In genomic region chr15:74438696-74439316, GRCh38 we compare ENCODE assay signal across 8 cellular contexts. TPM values are rescaled to one million over a fixed set of nuclear protein-coding genes. Genes with fewer than 3 reads are reported as not detected.
DNase-seq lines count a peak whose midpoint lies in the region; ATAC-seq and TF ChIP-seq lines count a peak whose summit lies in the region.

No MANE protein-coding gene starts in this region.

- H3K4me3 Mint-ChIP-seq in activated T-cell treated with anti-CD3 and anti-CD28 coated beads, Interleukin-2, amount 50 U/mL, for 4 hours: no peak overlapping the region
- H3K4me3 Mint-ChIP-seq in nephron: peak overlapping the region in 1 of 3 experiments; percentile 2
- H3K4me3 Mint-ChIP-seq in stimulated activated naive CD8-positive, alpha-beta T cell treated with anti-CD3 and anti-CD28 coated beads, Interleukin-15, amount 100 ng/mL, for 72 hours: no peak overlapping the region

- no peaks in the 10 kb centered on the region for H3K9me3 Mint-ChIP-seq in activated T-cell treated with anti-CD3 and anti-CD28 coated beads, Interleukin-2, amount 50 U/mL, for 4 hours
- H3K9me3 Mint-ChIP-seq in nephron: no peaks in the 10 kb centered on the region
- no peaks in the 10 kb centered on the region for H3K9me3 Mint-ChIP-seq in stimulated activated naive CD8-positive, alpha-beta T cell treated with anti-CD3 and anti-CD28 coated beads, Interleukin-15, amount 100 ng/mL, for 72 hours

- no peaks in the 10 kb centered on the region for H3K9me3 ChIP-seq in Peyer's patch
- no peaks in the 10 kb centered on the region for H3K9me3 ChIP-seq in esophagus squamous epithelium

- in situ Hi-C loops in KBM-7 (cut with MboI; ENCODE audit: low pct_unique_long_range_greater_than_20kb, low sequenced_read_pairs): loop anchor here (10.0 kb wide), 1 partner anchor 54 kb away; no protein-coding TSS in a partner anchor

- intact Hi-C loops in esophagus squamous epithelium (cut with DNase I): no loop called here

- no peaks in the 10 kb centered on the region for H3K27me3 ChIP-seq in Peyer's patch
- H3K27me3 ChIP-seq in esophagus squamous epithelium: peaks cover 0 to 3% (median 0%) of the 10 kb centered on the region in 4 donors

- peak overlapping the region in 2 of 3 experiments; percentile 35 to 58 for H3K27ac Mint-ChIP-seq in nephron
- H3K27ac Mint-ChIP-seq in stimulated activated naive CD8-positive, alpha-beta T cell treated with anti-CD3 and anti-CD28 coated beads, Interleukin-15, amount 100 ng/mL, for 72 hours: no peak overlapping the region

- H3K4me1 Mint-ChIP-seq in activated T-cell treated with anti-CD3 and anti-CD28 coated beads, Interleukin-2, amount 50 U/mL, for 4 hours (ENCODE audit: low read depth): peaks cover 35% of the 10 kb centered on the region
- H3K4me1 Mint-ChIP-seq in nephron: peaks cover 20% of the 10 kb centered on the region
- peaks cover 62% of the 10 kb centered on the region for H3K4me1 Mint-ChIP-seq in stimulated activated naive CD8-positive, alpha-beta T cell treated with anti-CD3 and anti-CD28 coated beads, Interleukin-15, amount 100 ng/mL, for 72 hours

- peak overlapping the region in 1 of 4 donors; percentile 3 for H3K27ac ChIP-seq in Peyer's patch
- no peak overlapping the region for H3K27ac ChIP-seq in esophagus squamous epithelium

- H3K36me3 ChIP-seq in Peyer's patch: no peaks in the 10 kb centered on the region
- H3K36me3 ChIP-seq in esophagus squamous epithelium: no peaks in the 10 kb centered on the region

- H3K4me1 ChIP-seq in Peyer's patch (peaks cover 0 to 8% (median 7%) of the 10 kb centered on the region in 4 donors), esophagus squamous epithelium (peaks cover 0 to 11% (median 0%) of the 10 kb centered on the region in 3 donors)

- no peak overlapping the region for H3K4me3 ChIP-seq in Peyer's patch
- no peak overlapping the region for H3K4me3 ChIP-seq in esophagus squamous epithelium

- H3K36me3 Mint-ChIP-seq in activated T-cell treated with anti-CD3 and anti-CD28 coated beads, Interleukin-2, amount 50 U/mL, for 4 hours (ENCODE audit: insufficient read depth): no peaks in the 10 kb centered on the region
- no peaks in the 10 kb centered on the region for H3K36me3 Mint-ChIP-seq in nephron (ENCODE audit: low read depth)

- 0% methylated on average over 2 of the region's 2 CpGs; no CpG with 5 or more reads in 1 of the 2 donors for WGBS in esophagus squamous epithelium, 2 donors

- TF ChIP-seq POLR2A in Peyer's patch (IDR thresholded peaks at IDR 0.05): no peak
- no peak for TF ChIP-seq POLR2A in esophagus squamous epithelium (IDR thresholded peaks at IDR 0.05)

- TF ChIP-seq CTCF in GM10266 (IDR thresholded peaks at IDR 0.05; ENCODE audit: control insufficient read depth, insufficient read depth, low read depth, missing control alignments) (peak; percentile 93), Peyer's patch (IDR thresholded peaks at IDR 0.05) (peak; percentile 86 to 92 (median 89)), esophagus squamous epithelium (IDR thresholded peaks at IDR 0.05) (peak; percentile 68 to 91 (median 88)), nephron (IDR thresholded peaks at IDR 0.05; ENCODE audit: unreplicated experiment in 3 of 3) (peak; percentile 91 to 98 (median 91))

- peak; percentile 84 for DNase-seq in GM10266 (ENCODE audit: extremely low spot score)
- peak; percentile 92 for DNase-seq in KBM-7
- DNase-seq in Peyer's patch: peak; percentile 73 to 89 (median 79)
- peak; percentile 78 for DNase-seq in activated T-cell treated with anti-CD3 and anti-CD28 coated beads, Interleukin-2, amount 50 U/mL, for 4 hours
- DNase-seq in esophagus squamous epithelium (lab: John Stamatoyannopoulos, UW): peak; percentile 13
- DNase-seq in stimulated activated naive CD8-positive, alpha-beta T cell treated with anti-CD3 and anti-CD28 coated beads, Interleukin-15, amount 100 ng/mL, for 72 hours: peak; percentile 76 to 82

- no peaks in the 10 kb centered on the region for H3K27me3 Mint-ChIP-seq in activated T-cell treated with anti-CD3 and anti-CD28 coated beads, Interleukin-2, amount 50 U/mL, for 4 hours (ENCODE audit: low read depth)
- H3K27me3 Mint-ChIP-seq in nephron (ENCODE audit: low read depth): peaks cover 11% of the 10 kb centered on the region
- no peaks in the 10 kb centered on the region for H3K27me3 Mint-ChIP-seq in stimulated activated naive CD8-positive, alpha-beta T cell treated with anti-CD3 and anti-CD28 coated beads, Interleukin-15, amount 100 ng/mL, for 72 hours

- peak; percentile 58 to 71 for ATAC-seq in activated T-cell treated with anti-CD3 and anti-CD28 coated beads, Interleukin-2, amount 50 U/mL, for 4 hours
- ATAC-seq in stimulated activated naive CD8-positive, alpha-beta T cell treated with anti-CD3 and anti-CD28 coated beads, Interleukin-15, amount 100 ng/mL, for 72 hours: peak; percentile 78
- no peak for ATAC-seq in HG02623 (IDR thresholded peaks at IDR 0.05; ENCODE audit: unreplicated experiment)

RNA-seq across cellular contexts. Expression of gene SEMA7A, which starts 5.0 kb away (rescaled TPM):
- total RNA-seq in Peyer's patch (10 to 100 TPM in 1 of 4 donors, 1 to 10 TPM in 3; 1.5 to 42.9 (median 1.6) TPM), esophagus squamous epithelium (1 to 10 TPM; 1.2 to 7.5 (median 2.9) TPM)
- total RNA-seq in activated T-cell treated with anti-CD3 and anti-CD28 coated beads, Interleukin-2, amount 50 U/mL, for 4 hours: 100 to 1,000 TPM; 187 to 215 (median 195) TPM

RNA-seq across cellular contexts. Expression of gene UBL7, which starts 22.2 kb away (rescaled TPM):
- total RNA-seq in Peyer's patch (10 to 100 TPM; 22.3 to 39.6 (median 32.6) TPM), esophagus squamous epithelium (10 to 100 TPM; 31.2 to 44.0 (median 35.2) TPM)
- total RNA-seq in activated T-cell treated with anti-CD3 and anti-CD28 coated beads, Interleukin-2, amount 50 U/mL, for 4 hours: 10 to 100 TPM; 53.4 to 60.1 (median 59.2) TPM

Comparison
In these comparisons a context has a peak if more than half of its experiments do, and no peak if none do; other contexts are left out.
1. DNase-seq: peak in every context shown above with its lines; median percentile 92 in KBM-7; 84 in GM10266; 79 in Peyer's patch; 79 in stimulated activated naive CD8-positive, alpha-beta T cell treated with anti-CD3 and anti-CD28 coated beads, Interleukin-15, amount 100 ng/mL, for 72 hours; 78 in activated T-cell treated with anti-CD3 and anti-CD28 coated beads, Interleukin-2, amount 50 U/mL, for 4 hours; 13 in esophagus squamous epithelium.
2. H3K27ac Mint-ChIP-seq: peak in nephron (2 of 3); none in stimulated activated naive CD8-positive, alpha-beta T cell treated with anti-CD3 and anti-CD28 coated beads, Interleukin-15, amount 100 ng/mL, for 72 hours (0 of 2).
3. RNA of gene SEMA7A, which starts 5.0 kb away (total RNA-seq): 187 to 215 TPM in activated T-cell treated with anti-CD3 and anti-CD28 coated beads, Interleukin-2, amount 50 U/mL, for 4 hours; 1.2 to 7.5 TPM in esophagus squamous epithelium and 1.5 to 42.9 TPM in Peyer's patch; every median in the first group is over 4 times any median in the second.
4. Peak in every context shown above with its lines, with median percentiles within 50 percentile points of each other: CTCF ChIP-seq.